5 cellular contexts compared by ENCODE assay signal in the genomic region with DNA sequence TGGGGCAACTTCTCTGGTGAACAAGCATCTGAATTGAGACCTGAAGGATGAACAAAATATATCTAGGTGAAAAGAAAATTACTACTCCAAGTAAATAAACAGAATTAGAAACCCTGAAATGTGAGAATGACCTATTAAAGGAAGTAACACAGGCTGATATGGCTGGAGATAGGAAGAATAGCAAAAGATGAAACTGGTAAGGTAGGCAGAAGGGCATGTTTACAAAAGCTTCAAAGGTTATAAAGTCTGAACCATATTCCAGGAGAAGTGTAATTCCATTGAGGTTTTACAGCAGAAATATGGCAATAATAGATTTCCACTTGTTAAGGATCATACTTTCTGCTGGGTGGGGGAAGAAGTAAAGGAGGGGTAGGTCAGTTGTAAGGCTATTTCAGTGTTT.
"Had no signal": no experiment of that assay in that cellular context is flagged by ENCODE, and none has a peak within 500 bp of the region (broad histone marks: within the 10 kb centered on the region; RNA-seq: fewer than 3 reads in every experiment).

No MANE protein-coding gene starts in this region.

- ATAC-seq: HepG2, K562 had no signal

- DNase-seq: IMR-90, KBM-7 had no signal

- H3K4me3 ChIP-seq: K562 had no signal

- H3K27ac ChIP-seq: HL-60 had no signal
